18 cellular contexts compared by ENCODE assay signal in the genomic region with DNA sequence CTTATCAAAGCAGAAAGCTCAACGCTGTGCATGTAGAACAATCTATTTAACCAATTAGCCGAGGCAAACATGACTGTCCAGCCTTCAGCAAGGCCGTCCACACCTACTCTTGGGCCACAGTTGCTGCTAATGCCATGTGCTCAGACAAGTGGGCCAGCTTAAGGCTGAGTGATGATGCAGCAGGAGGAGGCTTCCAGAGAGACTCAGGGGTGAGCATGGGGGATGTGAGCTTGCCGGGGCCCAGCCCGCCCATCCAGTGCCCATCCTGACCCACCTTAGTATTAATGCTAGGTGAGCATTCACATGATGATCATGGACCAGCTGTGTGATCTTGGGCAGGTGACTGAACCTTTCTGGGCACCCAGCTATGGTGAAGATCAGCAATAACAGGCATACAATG.
"Had no signal": no experiment of that assay in that cellular context is flagged by ENCODE, and none has a peak within 500 bp of the region (broad histone marks: within the 10 kb centered on the region; RNA-seq: fewer than 3 reads in every experiment).

No MANE protein-coding gene starts in this region.

- H3K36me3 ChIP-seq: cardiac muscle cell, SJCRH30, suprapubic skin, upper lobe of left lung had no signal

- H3K4me1 Mint-ChIP-seq: activated naive CD8-positive, alpha-beta T cell treated with anti-CD3 and anti-CD28 coated beads for 36 hours; memory B cell had no signal

- H3K4me3 ChIP-seq: cardiac muscle cell, dorsolateral prefrontal cortex, SJCRH30, suprapubic skin, upper lobe of left lung had no signal

- ATAC-seq: activated CD8-positive, alpha-beta T cell treated with anti-CD3 and anti-CD28 coated beads, Interleukin-2, amount 10 ng/mL, durations not matched to agents 7 days and 5 days; left ventricle myocardium superior; naive thymus-derived CD8-positive, alpha-beta T cell had no signal

- H3K4me3 Mint-ChIP-seq: activated CD8-positive, alpha-beta T cell treated with anti-CD3 and anti-CD28 coated beads, Interleukin-2, amount 10 ng/mL, durations not matched to agents 7 days and 5 days; activated naive CD8-positive, alpha-beta T cell treated with anti-CD3 and anti-CD28 coated beads for 36 hours; activated T-helper 1 cell treated with anti-CD3 and anti-CD28 coated beads, Interleukin-12 subunit alpha, Interleukin-12 subunit beta, Interleukin-2, Interleukin-4 antibody, amounts not matched to agents 30 ng/mL and 10 ng/mL and 1 ng/mL, durations not matched to agents 14 hours and 24 hours and 36 hours; memory B cell; naive thymus-derived CD8-positive, alpha-beta T cell; stimulated activated naive CD8-positive, alpha-beta T cell treated with anti-CD3 and anti-CD28 coated beads, Interleukin-15, Interleukin-2, amounts not matched to agents 100 ng/mL and 50 ng/mL, for 24 hours had no signal

- H3K27ac Mint-ChIP-seq: activated CD8-positive, alpha-beta T cell treated with anti-CD3 and anti-CD28 coated beads, Interleukin-2, amount 10 ng/mL, durations not matched to agents 7 days and 5 days; activated naive CD8-positive, alpha-beta T cell treated with anti-CD3 and anti-CD28 coated beads for 36 hours; activated T-helper 1 cell treated with anti-CD3 and anti-CD28 coated beads, Interleukin-12 subunit alpha, Interleukin-12 subunit beta, Interleukin-2, Interleukin-4 antibody, amounts not matched to agents 30 ng/mL and 10 ng/mL and 1 ng/mL, durations not matched to agents 14 hours and 24 hours and 36 hours; memory B cell; naive thymus-derived CD8-positive, alpha-beta T cell; stimulated activated naive CD8-positive, alpha-beta T cell treated with anti-CD3 and anti-CD28 coated beads, Interleukin-15, Interleukin-2, amounts not matched to agents 100 ng/mL and 50 ng/mL, for 24 hours had no signal

- H3K9me3 ChIP-seq: suprapubic skin, upper lobe of left lung had no signal

- H3K27me3 Mint-ChIP-seq: activated naive CD8-positive, alpha-beta T cell treated with anti-CD3 and anti-CD28 coated beads for 36 hours had no signal

- H3K27ac ChIP-seq: cardiac muscle cell, dorsolateral prefrontal cortex, SJCRH30, suprapubic skin, upper lobe of left lung had no signal

- H3K9me3 Mint-ChIP-seq: activated naive CD8-positive, alpha-beta T cell treated with anti-CD3 and anti-CD28 coated beads for 36 hours; activated T-helper 1 cell treated with anti-CD3 and anti-CD28 coated beads, Interleukin-12 subunit alpha, Interleukin-12 subunit beta, Interleukin-2, Interleukin-4 antibody, amounts not matched to agents 30 ng/mL and 10 ng/mL and 1 ng/mL, durations not matched to agents 14 hours and 24 hours and 36 hours; memory B cell; naive thymus-derived CD8-positive, alpha-beta T cell; stimulated activated naive CD8-positive, alpha-beta T cell treated with anti-CD3 and anti-CD28 coated beads, Interleukin-15, Interleukin-2, amounts not matched to agents 100 ng/mL and 50 ng/mL, for 24 hours had no signal

- H3K27me3 ChIP-seq: cardiac muscle cell, dorsolateral prefrontal cortex, SJCRH30, suprapubic skin, upper lobe of left lung had no signal

- DNase-seq: activated CD4-positive, alpha-beta T cell treated with anti-CD3 and anti-CD28 coated beads for 48 hours; activated CD4-positive, CD25-positive, alpha-beta regulatory T cell; activated CD8-positive, alpha-beta T cell treated with anti-CD3 and anti-CD28 coated beads, Interleukin-2, amount 10 ng/mL, durations not matched to agents 7 days and 5 days; activated gamma-delta T cell treated with Interleukin-2 at 50 U/mL for 16 hours; activated naive CD8-positive, alpha-beta T cell treated with anti-CD3 and anti-CD28 coated beads for 36 hours; amygdala; left ventricle myocardium superior; retina; SJCRH30; T1000 had no signal

- H3K4me1 ChIP-seq: SJCRH30, suprapubic skin, upper lobe of left lung had no signal

- H3K36me3 Mint-ChIP-seq: activated naive CD8-positive, alpha-beta T cell treated with anti-CD3 and anti-CD28 coated beads for 36 hours; memory B cell; naive thymus-derived CD8-positive, alpha-beta T cell had no signal
